14 cellular contexts compared by ENCODE assay signal in genomic region chr3:143165211-143165610, GRCh38. TPM values are rescaled to one million over a fixed set of nuclear protein-coding genes. Genes with fewer than 3 reads are reported as not detected.
DNase-seq lines count a peak whose midpoint lies in the region; ATAC-seq, FAIRE-seq and TF ChIP-seq lines count a peak whose summit lies in the region.
"Had no signal": no experiment of that assay in that cellular context is flagged by ENCODE, and none has a peak within 500 bp of the region (broad histone marks: within the 10 kb centered on the region; RNA-seq: fewer than 3 reads in every experiment).

No MANE protein-coding gene starts in this region.

- no peaks in the 10 kb centered on the region for H3K9me1 ChIP-seq in endothelial cell of umbilical vein (replicated peaks; ENCODE audit: control insufficient read depth, extremely low read depth, insufficient read depth, low read length)

- CTCF ChIA-PET in endothelial cell of umbilical vein (lab: Charles Lee): interaction anchor here (0.9 to 1.7 kb wide), 3 partner anchors 29 to 173 kb away, joined by 3 to 5 read pairs (median 4); no protein-coding TSS in a partner anchor
- CTCF ChIA-PET in HepG2 (lab: Yijun Ruan, JAX; ENCODE audit: low intra/inter-chr PET ratio, low total read pairs): no interaction called here

- intact Hi-C loops in endothelial cell of umbilical vein (cut with micrococcal nuclease) (no loop called here), body of pancreas (cut with DNase I) (no loop called here), HepG2 (cut with micrococcal nuclease; ENCODE audit: unreplicated experiment) (no loop called here)

- no peak overlapping the region for H3K9ac ChIP-seq in endothelial cell of umbilical vein (replicated peaks; ENCODE audit: extremely low read depth, insufficient read depth, low read length)
- H3K9ac ChIP-seq in HepG2 (ENCODE audit: insufficient read depth, low read depth, low read length): no peak overlapping the region
- H3K9ac ChIP-seq: GM23248 had no signal

- dilution Hi-C loops in endothelial cell of umbilical vein (cut with MboI; ENCODE audit: extremely low pct_ligation_motif_present, low sequenced_read_pairs): no loop called here

- TF ChIP-seq CTCF in endothelial cell of umbilical vein (IDR thresholded peaks at IDR 0.05; ENCODE audit: extremely low read depth in 1 of 2, insufficient read depth in 1 of 2, low read depth in 1 of 2, low read length in 2 of 2): no peak
- no peak for TF ChIP-seq CTCF in body of pancreas (IDR thresholded peaks at IDR 0.05)
- no peak for TF ChIP-seq CTCF in HepG2 (CRISPR knock-in tag; IDR thresholded peaks at IDR 0.05)

- H3K4me3 ChIP-seq in endothelial cell of umbilical vein (replicated peaks in 1 of 3; ENCODE audit: insufficient read depth in 1 of 3, low read depth in 1 of 3, low read length in 3 of 3): no peak overlapping the region
- H3K4me3 ChIP-seq in body of pancreas: no peak overlapping the region
- H3K4me3 ChIP-seq in HepG2 (replicated peaks in 1 of 3; ENCODE audit: insufficient read depth in 1 of 3, low read depth in 2 of 3, low read length in 3 of 3): no peak overlapping the region
- H3K4me3 ChIP-seq: GM23248, left lung, right lobe of liver had no signal

- H3K36me3 ChIP-seq in endothelial cell of umbilical vein (ENCODE audit: control insufficient read depth in 2 of 2, extremely low read depth in 1 of 2, insufficient read depth in 2 of 2, low read length in 2 of 2) (no peaks in the 10 kb centered on the region), body of pancreas (replicated peaks in 1 of 2; ENCODE audit: insufficient read depth in 1 of 2, low read depth in 2 of 2) (no peaks in the 10 kb centered on the region), HepG2 (replicated peaks in 1 of 2; ENCODE audit: control insufficient read depth in 1 of 2, insufficient read depth in 2 of 2, low read length in 2 of 2) (no peaks in the 10 kb centered on the region)
- H3K36me3 ChIP-seq: left lung, right lobe of liver had no signal

- TF ChIP-seq POLR2A in endothelial cell of umbilical vein (IDR thresholded peaks at IDR 0.05; ENCODE audit: low read depth, low read length) (no peak), body of pancreas (IDR thresholded peaks at IDR 0.05) (no peak), HepG2 (IDR thresholded peaks at IDR 0.05; ENCODE audit: insufficient read depth in 1 of 2, low read depth in 2 of 2, low read length in 2 of 2) (no peak)

- H3K4me2 ChIP-seq in endothelial cell of umbilical vein (ENCODE audit: insufficient read depth, low read length) (peak overlapping the region; percentile 30), HepG2 (ENCODE audit: low read depth, low read length) (no peak overlapping the region)

- H3K27ac ChIP-seq in endothelial cell of umbilical vein (ENCODE audit: insufficient read depth, low read depth, low read length) (peak overlapping the region; percentile 10), body of pancreas (no peak overlapping the region), HepG2 (ENCODE audit: extremely low read length, insufficient read depth, low read length) (no peak overlapping the region)
- H3K27ac ChIP-seq: GM23248, right lobe of liver had no signal

- H3K4me1 ChIP-seq in endothelial cell of umbilical vein (ENCODE audit: control insufficient read depth, extremely low read depth, insufficient read depth, low read length) (peaks cover 20% of the 10 kb centered on the region), body of pancreas (no peaks in the 10 kb centered on the region), HepG2 (ENCODE audit: insufficient read depth, low read length) (no peaks in the 10 kb centered on the region)
- H3K4me1 ChIP-seq: right lobe of liver had no signal

- POLR2A ChIA-PET in endothelial cell of umbilical vein (lab: Charles Lee): no interaction called here
- POLR2A ChIA-PET in HepG2 (lab: Yijun Ruan, JAX): no interaction called here

- 90 to 96% methylated on average over 1 of the region's 1 CpG for WGBS in body of pancreas, 2 donors
- 19% methylated on average over 1 of the region's 1 CpG for WGBS in HepG2 (ENCODE audit: low lambda C conversion rate)

- TF ChIP-seq EP300 in HepG2 (IDR thresholded peaks at IDR 0.05; ENCODE audit: low read depth in 2 of 2, low read length in 2 of 2) (no peak), HepG2 (CRISPR knock-in tag; IDR thresholded peaks at IDR 0.05; ENCODE audit: borderline replicate concordance) (no peak)

- H3K79me2 ChIP-seq in endothelial cell of umbilical vein (ENCODE audit: control insufficient read depth, insufficient read depth, low read length) (no peaks in the 10 kb centered on the region), HepG2 (ENCODE audit: insufficient read depth, low read length) (no peaks in the 10 kb centered on the region)

- in situ Hi-C loops in HepG2 (cut with HindIII; ENCODE audit: extremely low pct_ligation_motif_present, low pct_unique_long_range_greater_than_20kb): no loop called here

- H3K27me3 ChIP-seq in endothelial cell of umbilical vein (ENCODE audit: control insufficient read depth in 2 of 2, insufficient read depth in 2 of 2, low read length in 2 of 2): no peaks in the 10 kb centered on the region
- no peaks in the 10 kb centered on the region for H3K27me3 ChIP-seq in body of pancreas
- peaks cover 0 to 2% of the 10 kb centered on the region in 2 experiments; a peak in 1 of 5 replicates for H3K27me3 ChIP-seq in HepG2 (ENCODE audit: control insufficient read depth in 1 of 2, insufficient read depth in 2 of 2, low read length in 2 of 2)
- H3K27me3 ChIP-seq: left lung, right lobe of liver had no signal

- BruUV-seq in endothelial cell of umbilical vein (replicated peaks; lab: Mats Ljungman, UMichigan) (no TSS peak), HepG2 (replicated peaks; lab: Mats Ljungman, UMichigan) (no TSS peak)

- no peak for FAIRE-seq in endothelial cell of umbilical vein (lab: Jason Lieb, UNC)
- no peak for FAIRE-seq in HepG2 (lab: Jason Lieb, UNC)

- ATAC-seq in GM18498 (IDR thresholded peaks at IDR 0.05; ENCODE audit: unreplicated experiment) (peak; percentile 31), GM19452 (IDR thresholded peaks at IDR 0.05; ENCODE audit: unreplicated experiment) (peak; percentile 34), HG03108 (IDR thresholded peaks at IDR 0.05; ENCODE audit: unreplicated experiment) (peak; percentile 28), body of pancreas (no peak), HepG2 (no peak)

- no peaks in the 10 kb centered on the region for H3K9me3 ChIP-seq in endothelial cell of umbilical vein (replicated peaks; ENCODE audit: control insufficient read depth, insufficient read depth, low read length)
- no peaks in the 10 kb centered on the region for H3K9me3 ChIP-seq in body of pancreas
- no peaks in the 10 kb centered on the region for H3K9me3 ChIP-seq in HepG2 (ENCODE audit: low read length)
- H3K9me3 ChIP-seq: left lung, right lobe of liver had no signal

- TF ChIP-seq RAD21 in HepG2 (CRISPR knock-in tag; IDR thresholded peaks at IDR 0.05): no peak

- no peak for DNase-seq in endothelial cell of umbilical vein (ENCODE audit: low read depth, low spot score)
- DNase-seq in body of pancreas: no peak
- DNase-seq in 8988T: no peak
- no peak for DNase-seq in NCI-H2029 treated with DMSO at 0.1 percent for 48 hours (lab: John Stamatoyannopoulos, UW)
- no peak for DNase-seq in HepG2 (ENCODE audit: low spot score)
- DNase-seq: aorta, left lung, NCI-H510A treated with DMSO at 0.1 percent for 48 hours, right lobe of liver, T1000 had no signal

- H4K20me1 ChIP-seq in endothelial cell of umbilical vein (replicated peaks; ENCODE audit: control insufficient read depth, extremely low read depth, insufficient read depth, low read length) (no peaks in the 10 kb centered on the region), HepG2 (ENCODE audit: insufficient read depth, low read length) (no peaks in the 10 kb centered on the region)

- H2AFZ ChIP-seq in endothelial cell of umbilical vein (ENCODE audit: low read depth, low read length): peak overlapping the region; percentile 70
- no peak overlapping the region for H2AFZ ChIP-seq in HepG2 (ENCODE audit: low read length)
- H2AFZ ChIP-seq: GM23248 had no signal

TF ChIP-seq in endothelial cell of umbilical vein, 7 proteins besides CTCF, POLR2A, EP300 and RAD21 (continues in another document):
- TF ChIP-seq JUN (IDR thresholded peaks at IDR 0.05; ENCODE audit: borderline replicate concordance, insufficient read depth, insufficient read length, low read depth): no peak

TF ChIP-seq in HepG2, 621 proteins besides CTCF, POLR2A, EP300 and RAD21 (continues in another document):
- no peak for TF ChIP-seq GZF1 (CRISPR knock-in tag; IDR thresholded peaks at IDR 0.05)

RNA-seq across cellular contexts. Expression of gene CHST2, which starts 45.6 kb away (rescaled TPM):
- total RNA-seq in endothelial cell of umbilical vein (2.5 and 6.5 TPM in 2 replicates), body of pancreas (1 to 10 TPM; 1.3 to 4.3 TPM), HepG2 (2016; rRNA removed; fragmentation: Illumina TruSeq; extraction: Trizol) (not detected in 2 replicates)
- polyA plus RNA-seq in endothelial cell of umbilical vein (4.3 and 5.2 TPM in 2 replicates), HepG2 (2011; rRNA removed) (not detected in 2 replicates)
- 2.4 and 3.8 TPM in 2 replicates for polyA plus RNA-seq in endothelial cell of umbilical vein (2011; cell fraction: cytosol; rRNA removed)
- 2.0 and 2.8 TPM in 2 replicates for polyA plus RNA-seq in endothelial cell of umbilical vein (2011; cell fraction: nucleus; rRNA removed)
- polyA plus RNA-seq in endothelial cell of umbilical vein (2012): 9.8 and 10.6 TPM in 2 replicates
- polyA minus RNA-seq in endothelial cell of umbilical vein: 3.1 and 3.8 TPM in 2 replicates
- polyA minus RNA-seq in endothelial cell of umbilical vein (2011; cell fraction: cytosol; rRNA and poly(A)+ RNA removed): not detected
- polyA minus RNA-seq in endothelial cell of umbilical vein (2011; cell fraction: nucleus; rRNA and poly(A)+ RNA removed): 1.4 and 3.0 TPM in 2 replicates
- not detected in 2 replicates for total RNA-seq in HepG2 (2016; cell fraction: cytosol; rRNA removed; fragmentation: Illumina TruSeq; extraction: Trizol; ENCODE audit: low read depth)
- not detected in 2 replicates for total RNA-seq in HepG2 (2016; cell fraction: insoluble cytoplasmic fraction; rRNA removed; fragmentation: Illumina TruSeq; extraction: Trizol)
- not detected in 2 replicates for total RNA-seq in HepG2 (2016; cell fraction: membrane; rRNA removed; fragmentation: Illumina TruSeq; extraction: Trizol)
- total RNA-seq in HepG2 (2016; cell fraction: nucleus; rRNA removed; fragmentation: Illumina TruSeq; extraction: Trizol): not detected in 2 replicates
- polyA plus RNA-seq in HepG2 (2011; cell fraction: cytosol; rRNA removed): not detected in 2 replicates
- polyA plus RNA-seq in HepG2 (2011; cell fraction: nucleus; rRNA removed): not detected in 2 replicates
- not detected in 2 replicates for polyA plus RNA-seq in HepG2 (2012)
- not detected in 2 replicates for polyA plus RNA-seq in HepG2 (2016; cell fraction: cytosol; fragmentation: Illumina TruSeq; extraction: Trizol; ENCODE audit: low read depth)
- polyA plus RNA-seq in HepG2 (2016; cell fraction: insoluble cytoplasmic fraction; fragmentation: Illumina TruSeq; extraction: Trizol; ENCODE audit: low read depth): not detected in 2 replicates
- not detected in 2 replicates for polyA plus RNA-seq in HepG2 (2016; cell fraction: membrane; fragmentation: Illumina TruSeq; extraction: Trizol; ENCODE audit: low read depth)
- not detected in 2 replicates for polyA plus RNA-seq in HepG2 (2016; cell fraction: nucleus; fragmentation: Illumina TruSeq; extraction: Trizol; ENCODE audit: insufficient read depth, low read depth)
- 0.05 TPM in 1 of 2 replicates, not detected in the other for polyA minus RNA-seq in HepG2 (2011; rRNA and poly(A)+ RNA removed; ENCODE audit: low replicate concordance)
- polyA minus RNA-seq in HepG2 (2011; cell fraction: cytosol; rRNA and poly(A)+ RNA removed): not detected in 2 replicates
- polyA minus RNA-seq in HepG2 (2011; cell fraction: nucleus; rRNA and poly(A)+ RNA removed): not detected in 2 replicates

Comparison
In these comparisons a context has a peak if more than half of its experiments do, and no peak if none do; other contexts are left out.
1. ATAC-seq: peak in GM18498 (single experiment), GM19452 (single experiment) and HG03108 (single experiment); none in body of pancreas (single experiment) and HepG2 (single experiment).